Comparison of ENCODE assay signal across 14 cellular contexts in the genomic region with DNA sequence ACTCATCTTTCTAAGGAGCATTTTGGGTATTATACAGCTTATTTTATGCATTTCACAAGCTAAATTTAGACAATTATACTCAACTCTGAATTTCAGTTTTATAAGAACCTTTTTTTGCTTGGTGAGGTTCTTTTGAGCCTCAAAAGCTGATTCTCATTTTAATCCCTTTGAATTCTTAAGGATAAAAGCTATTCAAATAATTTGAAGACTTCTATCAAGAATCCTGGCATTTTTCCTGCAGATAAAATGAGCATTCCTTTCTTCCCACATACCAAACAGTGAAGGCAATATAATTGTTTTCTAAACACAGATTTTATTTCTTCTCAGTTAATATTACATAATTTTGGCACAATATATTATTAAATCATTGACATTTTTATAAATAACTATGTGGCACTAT.
DNase-seq lines count a peak whose midpoint lies in the region; ATAC-seq, FAIRE-seq and TF ChIP-seq lines count a peak whose summit lies in the region.
"Had no signal": no experiment of that assay in that cellular context is flagged by ENCODE, and none has a peak within 500 bp of the region (broad histone marks: within the 10 kb centered on the region; RNA-seq: fewer than 3 reads in every experiment).

No MANE protein-coding gene starts in this region.

- H3K4me3 ChIP-seq in GM23338, result no peak overlapping the region
- H3K4me3 ChIP-seq in GM12878, result no peak overlapping the region
- H3K4me3 ChIP-seq in smooth muscle cell, result no peak overlapping the region
- H3K4me3 ChIP-seq: BLaER1 treated with 17β-estradiol and CSF1 and Interleukin-3, amounts not matched to agents 10 nM and 100 nM; GM23248 had no signal

- H3K27ac ChIP-seq in GM23338 (ENCODE audit: low read depth), result no peak overlapping the region
- no peak overlapping the region for H3K27ac ChIP-seq in GM12878 (ENCODE audit: control insufficient read depth, insufficient read depth)
- H3K27ac ChIP-seq in smooth muscle cell (ENCODE audit: low read depth), result no peak overlapping the region
- H3K27ac ChIP-seq: BLaER1 treated with 17β-estradiol and CSF1 and Interleukin-3, amounts not matched to agents 10 nM and 100 nM; GM23248 had no signal

- no peaks in the 10 kb centered on the region for H3K36me3 ChIP-seq in GM23338 (ENCODE audit: insufficient read depth)
- H3K36me3 ChIP-seq in GM12878 (ENCODE audit: control insufficient read depth in 2 of 2, insufficient read depth in 2 of 2, low read length in 1 of 2), result no peaks in the 10 kb centered on the region
- H3K36me3 ChIP-seq in smooth muscle cell (ENCODE audit: low read depth), result no peaks in the 10 kb centered on the region
- H3K36me3 ChIP-seq: BLaER1 treated with 17β-estradiol and CSF1 and Interleukin-3, amounts not matched to agents 10 nM and 100 nM had no signal

- peaks cover 10% of the 10 kb centered on the region; the same call in 1 of the 2 replicates for H3K4me1 ChIP-seq in GM23338 (ENCODE audit: insufficient read depth)
- H3K4me1 ChIP-seq in GM12878 (ENCODE audit: control insufficient read depth, insufficient read depth, low read length), result no peaks in the 10 kb centered on the region
- H3K4me1 ChIP-seq in smooth muscle cell (ENCODE audit: low read depth), result no peaks in the 10 kb centered on the region
- H3K4me1 ChIP-seq: BLaER1 treated with 17β-estradiol and CSF1 and Interleukin-3, amounts not matched to agents 10 nM and 100 nM had no signal

- H3F3A ChIP-seq in GM23338 (replicated peaks; ENCODE audit: low read depth), result no peaks in the 10 kb centered on the region
- H3F3A ChIP-seq in smooth muscle cell (ENCODE audit: low read depth), result no peaks in the 10 kb centered on the region

- H3K79me2 ChIP-seq in GM23338 (replicated peaks; ENCODE audit: insufficient read depth), result no peaks in the 10 kb centered on the region
- no peaks in the 10 kb centered on the region for H3K79me2 ChIP-seq in GM12878 (ENCODE audit: control insufficient read depth, insufficient read depth, low read length)
- no peaks in the 10 kb centered on the region for H3K79me2 ChIP-seq in smooth muscle cell (ENCODE audit: low read depth)

- POLR2A ChIA-PET in GM12878 (lab: Charles Lee), result interaction anchor here (0.6 kb wide), 1 partner anchor 117 kb away, joined by 3 read pairs; no protein-coding TSS in a partner anchor

- no peaks in the 10 kb centered on the region for H3K27me3 ChIP-seq in GM23338 (ENCODE audit: insufficient read depth)
- H3K27me3 ChIP-seq in GM12878 (replicated peaks in 1 of 2; ENCODE audit: control insufficient read depth in 2 of 2, insufficient read depth in 2 of 2, low read length in 1 of 2), result no peaks in the 10 kb centered on the region
- H3K27me3 ChIP-seq in smooth muscle cell (ENCODE audit: low read depth), result no peaks in the 10 kb centered on the region
- H3K27me3 ChIP-seq: BLaER1 treated with 17β-estradiol and CSF1 and Interleukin-3, amounts not matched to agents 10 nM and 100 nM had no signal

- ATAC-seq in GM23338, result no peak
- no peak for ATAC-seq in GM12878

- SMC1A ChIA-PET in GM12878 (lab: Charles Lee; ENCODE audit: uncharacterized antibody, unreplicated experiment), result interaction anchor here (0.6 to 1.0 kb wide), 2 partner anchors 9 to 24 kb away, joined by 3 to 4 read pairs; no protein-coding TSS in a partner anchor

- RAD21 ChIA-PET in GM12878 (lab: Charles Lee; ENCODE audit: unreplicated experiment), result no interaction called here

- H3K4me3 Mint-ChIP-seq in GM23338 (no peak overlapping the region), mesothelial cell of epicardium (no peak overlapping the region)
- H3K4me3 Mint-ChIP-seq: CD4-positive, CD25-positive, alpha-beta regulatory T cell had no signal

- no peak for TF ChIP-seq CTCF in GM23338 (conservative IDR thresholded peaks at IDR 0.05; ENCODE audit: low read depth in 2 of 2)
- no peak for TF ChIP-seq CTCF in GM12878 (IDR thresholded peaks at IDR 0.05 in 2 of 3, conservative IDR thresholded peaks at IDR 0.05 in 1 of 3; ENCODE audit: control insufficient read depth in 2 of 3, extremely low read depth in 1 of 3, insufficient read depth in 1 of 3, low read depth in 3 of 3, low read length in 3 of 3)
- TF ChIP-seq CTCF in mesothelial cell of epicardium (IDR thresholded peaks at IDR 0.05; ENCODE audit: unreplicated experiment), result no peak
- TF ChIP-seq CTCF in smooth muscle cell (IDR thresholded peaks at IDR 0.05; ENCODE audit: borderline replicate concordance, insufficient read depth, poor library complexity, severe bottlenecking), result no peak

- no peak overlapping the region for H3K9ac ChIP-seq in GM12878 (ENCODE audit: control insufficient read depth, insufficient read depth, low read length)
- no peak overlapping the region for H3K9ac ChIP-seq in smooth muscle cell (ENCODE audit: low read depth)
- H3K9ac ChIP-seq: BLaER1 treated with 17β-estradiol and CSF1 and Interleukin-3, amounts not matched to agents 10 nM and 100 nM; GM23248 had no signal

- TF ChIP-seq EP300 in GM12878 (IDR thresholded peaks at IDR 0.05; ENCODE audit: borderline replicate concordance in 1 of 2, control insufficient read depth in 1 of 2, low read depth in 2 of 2, low read length in 2 of 2), result no peak

- no peaks in the 10 kb centered on the region for H3K9me2 ChIP-seq in GM23338 (ENCODE audit: insufficient read depth)

- H3K36me3 Mint-ChIP-seq in GM23338 (ENCODE audit: low read depth) (no peaks in the 10 kb centered on the region), mesothelial cell of epicardium (no peaks in the 10 kb centered on the region)
- H3K36me3 Mint-ChIP-seq: CD4-positive, CD25-positive, alpha-beta regulatory T cell had no signal

- CTCF ChIA-PET in GM12878 (lab: Yijun Ruan, JAX), result interaction anchor here (0.6 to 1.2 kb wide), 5 partner anchors 13 to 411 kb away, joined by 3 read pairs; no protein-coding TSS in a partner anchor

- H3K27ac Mint-ChIP-seq in GM23338, result no peak overlapping the region
- peak overlapping the region; percentile 56 for H3K27ac Mint-ChIP-seq in mesothelial cell of epicardium
- H3K27ac Mint-ChIP-seq: CD4-positive, CD25-positive, alpha-beta regulatory T cell had no signal

- H3K4me2 ChIP-seq in GM23338, result no peak overlapping the region
- no peak overlapping the region for H3K4me2 ChIP-seq in GM12878 (ENCODE audit: control insufficient read depth, insufficient read depth)
- H3K4me2 ChIP-seq in smooth muscle cell, result peak overlapping the region; percentile 43
- H3K4me2 ChIP-seq: BLaER1 treated with 17β-estradiol and CSF1 and Interleukin-3, amounts not matched to agents 10 nM and 100 nM had no signal

- H3K9me3 ChIP-seq in GM12878 (replicated peaks; ENCODE audit: control insufficient read depth, insufficient read depth, low read length) (no peaks in the 10 kb centered on the region), smooth muscle cell (replicated peaks; ENCODE audit: low read depth) (no peaks in the 10 kb centered on the region)
- H3K9me3 ChIP-seq: BLaER1 treated with 17β-estradiol and CSF1 and Interleukin-3, amounts not matched to agents 10 nM and 100 nM had no signal

- BruUV-seq in GM12878 (replicated peaks; lab: Mats Ljungman, UMichigan), result no TSS peak

- in situ Hi-C loops in GM12878 (cut with MboI), result no loop called here

- no peak for FAIRE-seq in GM12878 (lab: Jason Lieb, UNC)
- FAIRE-seq: GM12891 had no signal

- TF ChIP-seq POLR2A in GM12878 (IDR thresholded peaks at IDR 0.05; ENCODE audit: low read depth, low read length), result no peak

- H4K20me1 ChIP-seq in GM23338 (replicated peaks; ENCODE audit: insufficient read depth), result no peaks in the 10 kb centered on the region
- H4K20me1 ChIP-seq in GM12878 (ENCODE audit: control insufficient read depth, insufficient read depth), result no peaks in the 10 kb centered on the region
- H4K20me1 ChIP-seq in smooth muscle cell (ENCODE audit: low read depth), result no peaks in the 10 kb centered on the region
- H4K20me1 ChIP-seq: BLaER1 treated with 17β-estradiol and CSF1 and Interleukin-3, amounts not matched to agents 10 nM and 100 nM had no signal

- peaks cover 3% of the 10 kb centered on the region for H3K27me3 Mint-ChIP-seq in GM23338 (ENCODE audit: insufficient read depth, low read depth, poor library complexity)
- no peaks in the 10 kb centered on the region for H3K27me3 Mint-ChIP-seq in mesothelial cell of epicardium (ENCODE audit: low read depth)
- H3K27me3 Mint-ChIP-seq: CD4-positive, CD25-positive, alpha-beta regulatory T cell had no signal

- intact Hi-C loops in GM12878 (cut with micrococcal nuclease; ENCODE audit: unreplicated experiment), result no loop called here

- H3K9me3 Mint-ChIP-seq in GM23338 (no peaks in the 10 kb centered on the region), mesothelial cell of epicardium (no peaks in the 10 kb centered on the region)
- H3K9me3 Mint-ChIP-seq: CD4-positive, CD25-positive, alpha-beta regulatory T cell had no signal

- H3K4me1 Mint-ChIP-seq in GM23338, result peaks cover 9% of the 10 kb centered on the region
- peaks cover 14% of the 10 kb centered on the region for H3K4me1 Mint-ChIP-seq in mesothelial cell of epicardium
- H3K4me1 Mint-ChIP-seq: CD4-positive, CD25-positive, alpha-beta regulatory T cell had no signal

- H2AFZ ChIP-seq in GM23338 (no peak overlapping the region), GM12878 (ENCODE audit: control insufficient read depth, low read depth, low read length) (no peak overlapping the region), smooth muscle cell (ENCODE audit: low read depth) (no peak overlapping the region)
- H2AFZ ChIP-seq: GM23248 had no signal

- TF ChIP-seq RAD21 in GM12878 (IDR thresholded peaks at IDR 0.05; ENCODE audit: insufficient read depth, low read depth, low read length), result no peak

- peak; percentile 38 for DNase-seq in GM23338 (ENCODE audit: low spot score)
- DNase-seq in GM12878 (ENCODE audit: low read depth, low spot score), result no peak
- no peak for DNase-seq in mesothelial cell of epicardium (ENCODE audit: low spot score in 2 of 2, unreplicated experiment in 2 of 2)
- DNase-seq in smooth muscle cell (lab: John Stamatoyannopoulos, UW; ENCODE audit: unreplicated experiment), result no peak
- no peak for DNase-seq in DMS153 (lab: John Stamatoyannopoulos, UW)
- no peak for DNase-seq in KG1 (lab: John Stamatoyannopoulos, UW)
- no peak for DNase-seq in SHP77 treated with DMSO at 0.1 percent for 48 hours (lab: John Stamatoyannopoulos, UW)
- DNase-seq: 8988T; ACHN; CD4-positive, CD25-positive, alpha-beta regulatory T cell; GM23248; H7 had no signal

TF ChIP-seq in GM23338, 12 proteins besides CTCF, POLR2A, EP300 and RAD21 (continues in another document):
- no peak for TF ChIP-seq JUNB (IDR thresholded peaks at IDR 0.05; ENCODE audit: unreplicated experiment)
- no peak for TF ChIP-seq CREB1 (CRISPR knock-in tag; IDR thresholded peaks at IDR 0.05; ENCODE audit: low read depth)

TF ChIP-seq in GM12878, 131 proteins besides CTCF, POLR2A, EP300 and RAD21 (continues in another document):
- no peak for TF ChIP-seq PAX5 (IDR thresholded peaks at IDR 0.05; ENCODE audit: borderline replicate concordance, low read depth, low read length)
